Comparison of ENCODE assay signal across 24 cellular contexts in genomic region chr5:122064992-122065391, GRCh38. TPM values are rescaled to one million over a fixed set of nuclear protein-coding genes. Genes with fewer than 3 reads are reported as not detected.
"Had no signal": no experiment of that assay in that cellular context is flagged by ENCODE, and none has a peak within 500 bp of the region (broad histone marks: within the 10 kb centered on the region; RNA-seq: fewer than 3 reads in every experiment).

No MANE protein-coding gene starts in this region.

- H3K4me3 Mint-ChIP-seq: activated B cell treated with CpG ODN at 0.5 μM for 24 hours; activated CD4-positive, alpha-beta T cell treated with anti-CD3 and anti-CD28 coated beads, Interleukin-2, amount 10 ng/mL, durations not matched to agents 24 days and 14 days; activated naive CD4-positive, alpha-beta T cell treated with anti-CD3 and anti-CD28 coated beads for 36 hours; activated naive CD8-positive, alpha-beta T cell; activated T-cell treated with anti-CD3 and anti-CD28 coated beads, Interleukin-2, amount 50 U/mL, for 4 hours; T-helper 1 cell treated with Interleukin-12 subunit alpha and Interleukin-12 subunit beta and Interleukin-4 antibody, amounts not matched to agents 30 μg/mL and 1 μg/mL, for 36 hours had no signal

- H3K9me3 ChIP-seq: MG63 had no signal

- H3K27me3 ChIP-seq: MG63 had no signal

- DNase-seq: activated B cell treated with CpG ODN at 0.5 μM for 24 hours; activated CD4-positive, alpha-beta T cell treated with anti-CD3 and anti-CD28 coated beads for 1 hour; activated CD4-positive, alpha-beta T cell treated with anti-CD3 and anti-CD28 coated beads, Interleukin-2, amount 10 ng/mL, durations not matched to agents 24 days and 14 days; activated CD4-positive, alpha-beta T cell treated with anti-CD3 and anti-CD28 coated beads, Interleukin-2, amount 50 U/mL, for 48 hours; activated CD8-positive, alpha-beta memory T cell treated with anti-CD3 and anti-CD28 coated beads for 24 hours; activated effector memory CD4-positive, alpha-beta T cell treated with anti-CD3 and anti-CD28 coated beads, Interleukin-2, amount 50 U/mL, for 16 hours; activated naive CD4-positive, alpha-beta T cell treated with anti-CD3 and anti-CD28 coated beads for 36 hours; activated T-cell treated with anti-CD3 and anti-CD28 coated beads, Interleukin-2, amount 50 U/mL, for 4 hours; amygdala; cerebellar nuclear complex; MG63; MV-4-11; NCI-H1092 treated with DMSO at 0.1 percent for 48 hours; NCI-H1417 treated with DMSO at 0.1 percent for 48 hours; NCI-H1694; NCI-H2029; NCI-H510A treated with DMSO at 0.1 percent for 48 hours; NCI-H774; NK-92 treated with Interleukin-12 subunit alpha and Interleukin-12 subunit beta, amount 100 ng/mL, for 24 hours; PC-3; SHP77; T-helper 9 cell had no signal

- H3K4me1 Mint-ChIP-seq: activated B cell treated with CpG ODN at 0.5 μM for 24 hours; activated CD4-positive, alpha-beta T cell treated with anti-CD3 and anti-CD28 coated beads, Interleukin-2, amount 10 ng/mL, durations not matched to agents 24 days and 14 days had no signal

- H3K27me3 Mint-ChIP-seq: activated B cell treated with CpG ODN at 0.5 μM for 24 hours; activated naive CD8-positive, alpha-beta T cell had no signal

- H3K9me3 Mint-ChIP-seq: activated B cell treated with CpG ODN at 0.5 μM for 24 hours; activated CD4-positive, alpha-beta T cell treated with anti-CD3 and anti-CD28 coated beads, Interleukin-2, amount 10 ng/mL, durations not matched to agents 24 days and 14 days; activated naive CD4-positive, alpha-beta T cell treated with anti-CD3 and anti-CD28 coated beads for 36 hours; activated T-cell treated with anti-CD3 and anti-CD28 coated beads, Interleukin-2, amount 50 U/mL, for 4 hours; T-helper 1 cell treated with Interleukin-12 subunit alpha and Interleukin-12 subunit beta and Interleukin-4 antibody, amounts not matched to agents 30 μg/mL and 1 μg/mL, for 36 hours had no signal

- H3K27ac Mint-ChIP-seq: activated B cell treated with CpG ODN at 0.5 μM for 24 hours; activated CD4-positive, alpha-beta T cell treated with anti-CD3 and anti-CD28 coated beads, Interleukin-2, amount 10 ng/mL, durations not matched to agents 24 days and 14 days; activated naive CD4-positive, alpha-beta T cell treated with anti-CD3 and anti-CD28 coated beads for 36 hours; activated naive CD8-positive, alpha-beta T cell; T-helper 1 cell treated with Interleukin-12 subunit alpha and Interleukin-12 subunit beta and Interleukin-4 antibody, amounts not matched to agents 30 μg/mL and 1 μg/mL, for 36 hours had no signal

- ATAC-seq: activated T-cell treated with anti-CD3 and anti-CD28 coated beads, Interleukin-2, amount 50 U/mL, for 4 hours; PC-3 had no signal

- H3K4me3 ChIP-seq: MG63 had no signal

RNA-seq across cellular contexts. Expression of gene LOX, which starts 13.1 kb away (rescaled TPM):
- total RNA-seq: activated B cell treated with CpG ODN at 0.5 μM for 24 hours; activated naive CD4-positive, alpha-beta T cell treated with anti-CD3 and anti-CD28 coated beads for 36 hours had no signal
